In genomic region chr7:64557601-64558322, GRCh38 we compare ENCODE assay signal across 19 cellular contexts. TPM values are rescaled to one million over a fixed set of nuclear protein-coding genes. Genes with fewer than 3 reads are reported as not detected.
A peak's percentile ranks its signal among the peaks of the same experiment; 100 is the strongest.
DNase-seq lines count a peak whose midpoint lies in the region; ATAC-seq and TF ChIP-seq lines count a peak whose summit lies in the region.
"Had no signal": no experiment of that assay in that cellular context is flagged by ENCODE, and none has a peak within 500 bp of the region (broad histone marks: within the 10 kb centered on the region; RNA-seq: fewer than 3 reads in every experiment).

No MANE protein-coding gene starts in this region.

- DNase-seq in right atrium auricular region (ENCODE audit: low spot score) (no peak), Right ventricle myocardium inferior (ENCODE audit: missing footprints) (no peak), WERI-Rb-1 (peak; percentile 22), myocyte (ENCODE audit: low read depth) (peak; percentile 27), vagina (ENCODE audit: extremely low spot score in 2 of 2) (no peak), ovary (no peak)
- DNase-seq: activated CD4-positive, alpha-beta T cell treated with anti-CD3 and anti-CD28 coated beads for 4 hours; activated effector memory CD4-positive, alpha-beta T cell treated with Interleukin-2 at 50 U/mL for 16 hours; amygdala; cortex of kidney; lower lobe of right lung; NCI-H146; NCI-H510A treated with DMSO at 0.1 percent for 48 hours; stimulated activated CD4-positive, alpha-beta T cell treated with anti-CD3 and anti-CD28 coated beads, Interleukin-15, amount 100 ng/mL, for 24 hours; T-helper 9 cell had no signal

- peaks cover 0 to 41% of the 10 kb centered on the region in 2 donors for H3K4me1 ChIP-seq in right atrium auricular region
- H3K4me1 ChIP-seq in vagina = peaks cover 59% of the 10 kb centered on the region
- peaks cover 19% of the 10 kb centered on the region for H3K4me1 ChIP-seq in ovary (ENCODE audit: insufficient read depth)
- H3K4me1 ChIP-seq: SJSA1 had no signal

- H3K27ac ChIP-seq in right atrium auricular region = peak overlapping the region; percentile 78 to 85
- H3K27ac ChIP-seq in WERI-Rb-1 = peak overlapping the region; percentile 54
- H3K27ac ChIP-seq in vagina = peak overlapping the region; percentile 61
- H3K27ac ChIP-seq in ovary = peak overlapping the region in 1 of 2 donors; percentile 66
- H3K27ac ChIP-seq: epithelial cell of prostate, lower lobe of right lung, SJSA1 had no signal

- intact Hi-C loops in Right ventricle myocardium inferior (cut with DNase I) (loop anchor here (5.0 kb wide), 1 partner anchor 55 kb away; no protein-coding TSS in a partner anchor), vagina (cut with DNase I) (no loop called here), ovary (cut with DNase I) (no loop called here)

- no peak overlapping the region for H3K4me3 ChIP-seq in right atrium auricular region
- H3K4me3 ChIP-seq in WERI-Rb-1 (ENCODE audit: low read depth, low read length) = no peak overlapping the region
- no peak overlapping the region for H3K4me3 ChIP-seq in vagina
- H3K4me3 ChIP-seq in ovary = no peak overlapping the region
- H3K4me3 ChIP-seq: lower lobe of right lung, SJSA1 had no signal

- TF ChIP-seq POLR2A in vagina (IDR thresholded peaks at IDR 0.05) = no peak
- TF ChIP-seq POLR2A in ovary (IDR thresholded peaks at IDR 0.05) = no peak

- ATAC-seq in Right ventricle myocardium inferior = no peak
- no peak for ATAC-seq in GM21619 (IDR thresholded peaks at IDR 0.05; ENCODE audit: unreplicated experiment)
- ATAC-seq in GM21825 (IDR thresholded peaks at IDR 0.05; ENCODE audit: unreplicated experiment) = no peak
- ATAC-seq: lower lobe of right lung had no signal

- H3K27me3 ChIP-seq in right atrium auricular region (no peaks in the 10 kb centered on the region), WERI-Rb-1 (ENCODE audit: insufficient read depth, low read depth, severe bottlenecking) (no peaks in the 10 kb centered on the region), vagina (no peaks in the 10 kb centered on the region), ovary (no peaks in the 10 kb centered on the region)
- H3K27me3 ChIP-seq: SJSA1 had no signal

- no peak for TF ChIP-seq CTCF in right atrium auricular region (IDR thresholded peaks at IDR 0.05)
- TF ChIP-seq CTCF in WERI-Rb-1 (IDR thresholded peaks at IDR 0.05; ENCODE audit: low read depth, low read length) = no peak
- TF ChIP-seq CTCF in vagina (IDR thresholded peaks at IDR 0.05) = no peak
- no peak for TF ChIP-seq CTCF in ovary (IDR thresholded peaks at IDR 0.05)

- H3K36me3 ChIP-seq in right atrium auricular region = no peaks in the 10 kb centered on the region
- H3K36me3 ChIP-seq in WERI-Rb-1 = peaks cover 22% of the 10 kb centered on the region
- no peaks in the 10 kb centered on the region for H3K36me3 ChIP-seq in vagina
- H3K36me3 ChIP-seq in ovary = no peaks in the 10 kb centered on the region
- H3K36me3 ChIP-seq: SJSA1 had no signal

- H3K9me3 ChIP-seq in right atrium auricular region = no peaks in the 10 kb centered on the region
- peaks cover 2% of the 10 kb centered on the region for H3K9me3 ChIP-seq in WERI-Rb-1 (ENCODE audit: severe bottlenecking)
- H3K9me3 ChIP-seq in vagina = no peaks in the 10 kb centered on the region
- H3K9me3 ChIP-seq in ovary = no peaks in the 10 kb centered on the region
- H3K9me3 ChIP-seq: lower lobe of right lung, SJSA1 had no signal

- 54 to 64% (median 57%) methylated on average over 8 of the region's 8 CpGs for WGBS in ovary, 3 donors

- TF ChIP-seq EP300 in ovary (IDR thresholded peaks at IDR 0.05) = no peak

RNA-seq across cellular contexts. Expression of gene ZNF680, which starts 5.1 kb away (rescaled TPM):
- 10 to 100 TPM in 1 of 2 donors, 1 to 10 TPM in 1; 9.6 to 21.5 TPM for total RNA-seq in right atrium auricular region
- total RNA-seq in Right ventricle myocardium inferior = 20.9 TPM
- 40.6 and 44.6 TPM in 2 replicates for total RNA-seq in myocyte
- 10.8 TPM for polyA plus RNA-seq in myocyte (2012)
- total RNA-seq in vagina = 22.1 TPM
- 10 to 100 TPM; 16.5 to 34.1 (median 25.3) TPM for total RNA-seq in ovary
- polyA plus RNA-seq in ovary = 10 to 100 TPM; 10.0 to 11.1 TPM

Comparison
In these comparisons a context has a peak if more than half of its experiments do, and no peak if none do; other contexts are left out.
1. DNase-seq: peak in WERI-Rb-1 (single experiment) and myocyte (single experiment); none in right atrium auricular region (single experiment), Right ventricle myocardium inferior (single experiment), vagina (0 of 2) and ovary (0 of 5).